In the genomic region with DNA sequence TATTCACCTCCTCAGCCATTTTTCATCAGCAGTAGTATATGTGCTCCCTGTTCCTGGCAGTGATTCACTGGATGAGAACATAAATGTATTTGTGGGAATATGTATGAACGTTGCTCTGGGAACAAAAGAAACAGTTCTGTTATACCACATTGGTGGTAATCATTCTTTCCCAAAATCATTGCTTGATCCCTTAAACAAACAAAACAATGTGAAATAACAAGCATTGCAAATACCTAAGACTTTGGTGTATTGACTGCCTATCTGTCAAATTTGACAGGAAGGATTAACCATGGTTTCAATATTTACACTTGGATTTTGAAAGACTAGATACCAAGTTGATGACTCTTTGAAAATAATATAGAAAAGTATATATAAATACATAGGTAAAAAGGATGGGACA, we compare ENCODE assay signal across 23 cellular contexts.
"Had no signal": no experiment of that assay in that cellular context is flagged by ENCODE, and none has a peak within 500 bp of the region (broad histone marks: within the 10 kb centered on the region; RNA-seq: fewer than 3 reads in every experiment).

No MANE protein-coding gene starts in this region.

- H3K9me3 ChIP-seq: ovary, testis, thyroid gland had no signal

- FAIRE-seq: urothelium cell line had no signal

- H3K27me3 ChIP-seq: ovary, right atrium auricular region, stomach, testis, thyroid gland, transverse colon, upper lobe of left lung had no signal

- H3K4me3 ChIP-seq: left ventricle myocardium inferior, lung, mucosa of descending colon, ovary, right atrium auricular region, skin epidermis, stomach, testis, thyroid gland, transverse colon, upper lobe of left lung had no signal

- H3K4me1 ChIP-seq: left ventricle myocardium inferior, right atrium auricular region, stomach, testis, thyroid gland, transverse colon, upper lobe of left lung had no signal

- ATAC-seq: mucosa of descending colon; naive thymus-derived CD4-positive, alpha-beta T cell; natural killer cell treated with Interleukin-12 subunit alpha and Interleukin-12 subunit beta and Interleukin-15 and Interleukin-18, amount 100 ng/mL, for 72 hours; sciatic nerve; stimulated activated naive B cell treated with anti-CD40 and anti-IgM and Interleukin-4, amounts not matched to agents 10 μg/mL and 1 μg/mL and 100 μg/mL, for 72 hours; stimulated activated naive CD8-positive, alpha-beta T cell treated with anti-CD3 and anti-CD28 coated beads, Interleukin-15, Interleukin-2, amounts not matched to agents 100 U/mL and 50 U/mL, for 24 hours had no signal

- H3K36me3 ChIP-seq: left ventricle myocardium inferior, ovary, right atrium auricular region, stomach, thyroid gland, transverse colon, upper lobe of left lung had no signal

- DNase-seq: islet precursor cell; left ventricle myocardium inferior; midbrain; mucosa of descending colon; naive thymus-derived CD4-positive, alpha-beta T cell; ovary; stimulated activated CD4-positive, alpha-beta T cell treated with anti-CD3 and anti-CD28 coated beads, Interleukin-12 subunit alpha, Interleukin-12 subunit beta, amount 100 ng/mL, for 4 hours; stimulated activated CD4-positive, alpha-beta T cell treated with anti-CD3 and anti-CD28 coated beads, Interleukin-15, amount 100 ng/mL, for 24 hours; stimulated activated CD4-positive, alpha-beta T cell treated with anti-CD3 and anti-CD28 coated beads, Interleukin-2, amount 100 ng/mL, for 24 hours; stimulated activated CD4-positive, alpha-beta T cell treated with anti-CD3 and anti-CD28 coated beads, Interleukin-4, amount 100 ng/mL, for 1 hour; stimulated activated naive B cell treated with anti-CD40 and anti-IgM and Interleukin-4, amounts not matched to agents 10 μg/mL and 1 μg/mL and 100 μg/mL, for 72 hours; stimulated activated naive CD8-positive, alpha-beta T cell treated with anti-CD3 and anti-CD28 coated beads, Interleukin-15, Interleukin-2, amounts not matched to agents 100 U/mL and 50 U/mL, for 24 hours; stomach; testis; thyroid gland; transverse colon; upper lobe of left lung had no signal

- H3K27ac ChIP-seq: left ventricle myocardium inferior, ovary, right atrium auricular region, skin epidermis, stomach, testis, thyroid gland, transverse colon, upper lobe of left lung had no signal
